Comparison of ENCODE assay signal across 19 cellular contexts in genomic region chr4:20044936-20045335, GRCh38.
"Had no signal": no experiment of that assay in that cellular context is flagged by ENCODE, and none has a peak within 500 bp of the region (broad histone marks: within the 10 kb centered on the region; RNA-seq: fewer than 3 reads in every experiment).

No MANE protein-coding gene starts in this region.

- H3K4me3 ChIP-seq: dorsolateral prefrontal cortex, gastrocnemius medialis, left lung, tibial artery, upper lobe of left lung, uterus had no signal

- H3K27ac Mint-ChIP-seq: naive B cell; nephron progenitor cell; progenitor cell of endocrine pancreas; stimulated activated memory B cell treated with anti-CD40 and anti-IgM and Interleukin-4, amounts not matched to agents 10 μg/mL and 1 μg/mL and 100 μg/mL, for 72 hours; stimulated activated naive CD8-positive, alpha-beta T cell treated with anti-CD3 and anti-CD28 coated beads, Interleukin-15, Interleukin-2, amounts not matched to agents 100 ng/mL and 50 ng/mL, for 24 hours had no signal

- H3K27ac ChIP-seq: dorsolateral prefrontal cortex, gastrocnemius medialis, left lung, tibial artery, upper lobe of left lung, uterus had no signal

- H3K27me3 Mint-ChIP-seq: naive B cell; progenitor cell of endocrine pancreas; stimulated activated memory B cell treated with anti-CD40 and anti-IgM and Interleukin-4, amounts not matched to agents 10 μg/mL and 1 μg/mL and 100 μg/mL, for 72 hours; stimulated activated naive CD8-positive, alpha-beta T cell treated with anti-CD3 and anti-CD28 coated beads, Interleukin-15, Interleukin-2, amounts not matched to agents 100 ng/mL and 50 ng/mL, for 24 hours had no signal

- H3K4me1 Mint-ChIP-seq: naive B cell; nephron progenitor cell; stimulated activated memory B cell treated with anti-CD40 and anti-IgM and Interleukin-4, amounts not matched to agents 10 μg/mL and 1 μg/mL and 100 μg/mL, for 72 hours had no signal

- H3K9me3 ChIP-seq: gastrocnemius medialis, left lung, tibial artery, upper lobe of left lung, uterus had no signal

- ATAC-seq: esophagus mucosa; gastrocnemius medialis; left lung; right cardiac atrium; stimulated activated memory B cell treated with anti-CD40 and anti-IgM and Interleukin-4, amounts not matched to agents 10 μg/mL and 1 μg/mL and 100 μg/mL, for 72 hours had no signal

- H3K36me3 Mint-ChIP-seq: naive B cell; stimulated activated memory B cell treated with anti-CD40 and anti-IgM and Interleukin-4, amounts not matched to agents 10 μg/mL and 1 μg/mL and 100 μg/mL, for 72 hours had no signal

- H3K4me1 ChIP-seq: gastrocnemius medialis, left lung, tibial artery, upper lobe of left lung, uterus had no signal

- H3K9me3 Mint-ChIP-seq: nephron progenitor cell had no signal

- DNase-seq: cortex of kidney; dorsolateral prefrontal cortex; effector CD8-positive, alpha-beta T cell; gastrocnemius medialis; glutamatergic neuron; left lung; mesendoderm; naive B cell; nephron progenitor cell; right cardiac atrium; stimulated activated CD4-positive, alpha-beta T cell treated with anti-CD3 and anti-CD28 coated beads, Interleukin-4, amount 100 ng/mL, for 1 hour; stimulated activated CD8-positive, alpha-beta memory T cell treated with anti-CD3 and anti-CD28 coated beads, Interleukin-4, amount 100 ng/mL, for 48 hours; tibial artery; upper lobe of left lung; uterus had no signal

- H3K27me3 ChIP-seq: dorsolateral prefrontal cortex, gastrocnemius medialis, left lung, tibial artery, upper lobe of left lung, uterus had no signal

- H3K4me3 Mint-ChIP-seq: naive B cell; nephron progenitor cell; stimulated activated memory B cell treated with anti-CD40 and anti-IgM and Interleukin-4, amounts not matched to agents 10 μg/mL and 1 μg/mL and 100 μg/mL, for 72 hours; stimulated activated naive CD8-positive, alpha-beta T cell treated with anti-CD3 and anti-CD28 coated beads, Interleukin-15, Interleukin-2, amounts not matched to agents 100 ng/mL and 50 ng/mL, for 24 hours had no signal

- H3K36me3 ChIP-seq: gastrocnemius medialis, left lung, tibial artery, upper lobe of left lung, uterus had no signal
